8 cellular contexts compared by ENCODE assay signal in the genomic region with DNA sequence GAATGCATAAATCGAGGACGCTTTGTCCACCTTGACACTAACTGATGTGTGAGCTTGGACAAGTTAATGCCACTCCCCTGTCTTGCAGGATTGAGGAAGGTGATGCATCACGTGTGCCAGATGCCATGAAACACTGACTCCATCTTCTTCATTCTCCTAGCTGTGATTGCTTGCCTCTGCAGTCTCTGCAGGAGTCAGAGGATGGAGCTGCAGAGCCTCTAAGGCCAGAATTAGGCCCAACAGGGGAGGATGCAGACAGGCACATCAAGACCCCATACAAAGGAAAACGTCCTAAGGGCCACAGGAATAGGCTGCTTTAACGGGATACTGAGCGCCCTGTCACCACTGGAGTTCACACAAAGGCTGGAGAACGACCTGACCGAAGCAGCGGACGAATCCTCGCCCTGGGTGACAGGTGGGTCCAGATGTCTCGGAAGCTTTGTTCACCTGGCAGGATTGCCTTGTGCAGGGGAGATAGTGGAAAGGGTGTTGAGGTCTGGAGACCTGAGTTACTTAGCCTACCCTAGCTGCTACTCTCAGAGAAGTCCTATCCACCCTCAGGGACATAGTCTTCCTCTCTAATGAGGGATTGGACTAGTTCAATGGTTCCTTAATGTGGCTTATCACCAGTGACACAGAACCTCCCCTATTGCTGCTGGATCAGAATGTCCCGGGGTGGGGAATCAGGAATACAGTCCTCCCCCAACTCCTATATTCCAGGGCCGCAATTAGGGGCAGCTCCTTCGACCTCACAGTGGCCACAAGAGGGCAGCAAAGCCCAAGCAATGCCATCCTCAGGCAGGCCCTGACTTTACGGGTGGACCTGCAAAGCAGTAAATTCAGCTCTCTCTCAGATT. TPM values are rescaled to one million over a fixed set of nuclear protein-coding genes. Genes with fewer than 3 reads are reported as not detected.
A peak's percentile ranks its signal among the peaks of the same experiment; 100 is the strongest.
DNase-seq lines count a peak whose midpoint lies in the region; ATAC-seq and TF ChIP-seq lines count a peak whose summit lies in the region.

No MANE protein-coding gene starts in this region.

- in situ Hi-C loops in transverse colon (cut with MboI; ENCODE audit: low pct_ligation_motif_present in 1 of 4, low pct_unique_long_range_greater_than_20kb in 1 of 4, low sequenced_read_pairs in 3 of 4), result loop anchor here (5.0 to 25.0 kb wide), 6 partner anchors 163 to 484 kb away; no protein-coding TSS in a partner anchor

- ATAC-seq in GM21360 (IDR thresholded peaks at IDR 0.05; ENCODE audit: unreplicated experiment) (peak; percentile 70), RWPE2 (ENCODE audit: low read depth) (peak; percentile 77)
- peak; percentile 79 for ATAC-seq in activated T-helper 17 cell treated with anti-CD3 and anti-CD28 coated beads, Interleukin-2, amount 50 U/mL, for 72 hours (replicated peaks)

- no peak overlapping the region for H3K9ac ChIP-seq in Karpas-422 (ENCODE audit: low read length)

- H3K79me2 ChIP-seq in Karpas-422 (ENCODE audit: low read length), result no peaks in the 10 kb centered on the region

- TF ChIP-seq POLR2A in ovary (IDR thresholded peaks at IDR 0.05) (no peak), transverse colon (IDR thresholded peaks at IDR 0.05) (no peak)

- no peaks in the 10 kb centered on the region for H3K9me3 Mint-ChIP-seq in CD4-positive, alpha-beta memory T cell
- H3K9me3 Mint-ChIP-seq in activated T-helper 17 cell treated with anti-CD3 and anti-CD28 coated beads, Interleukin-2, amount 50 U/mL, for 72 hours, result no peaks in the 10 kb centered on the region

- POLR2A ChIA-PET in CD4-positive, alpha-beta memory T cell (lab: Charles Lee; ENCODE audit: partially characterized antibody), result interaction anchor here (1.0 kb wide), 2 partner anchors 226 to 227 kb away, joined by 4 to 5 read pairs; no protein-coding TSS in a partner anchor

- CTCF ChIA-PET in CD4-positive, alpha-beta memory T cell (lab: Charles Lee; ENCODE audit: partially characterized antibody), result interaction anchor here (0.7 to 6.4 kb wide), 33 partner anchors 11 to 544 kb away, joined by 3 to 135 read pairs (median 6); no protein-coding TSS in a partner anchor

- no peak overlapping the region for H2AFZ ChIP-seq in Karpas-422 (ENCODE audit: low read length)

- DNase-seq in CD4-positive, alpha-beta memory T cell, result peak; percentile 62 to 69 (median 65)
- DNase-seq in Karpas-422 (peak; percentile 88), RWPE2 (ENCODE audit: low spot score) (no peak), foreskin fibroblast (peak; percentile 41 to 87), ovary (peak; percentile 68 to 84 (median 81)), transverse colon (peak; percentile 85)

- H3K27ac ChIP-seq in CD4-positive, alpha-beta memory T cell (ENCODE audit: low read depth, low read length), result no peak overlapping the region
- no peak overlapping the region for H3K27ac ChIP-seq in Karpas-422 (ENCODE audit: low read length)
- H3K27ac ChIP-seq in RWPE2 (ENCODE audit: poor library complexity, severe bottlenecking), result no peak overlapping the region
- no peak overlapping the region for H3K27ac ChIP-seq in ovary
- H3K27ac ChIP-seq in transverse colon, result no peak overlapping the region

- H3K9me3 ChIP-seq in CD4-positive, alpha-beta memory T cell (ENCODE audit: control insufficient read depth in 1 of 2, low read length in 2 of 2), result no peaks in the 10 kb centered on the region
- H3K9me3 ChIP-seq in Karpas-422 (ENCODE audit: low read length) (no peaks in the 10 kb centered on the region), RWPE2 (ENCODE audit: severe bottlenecking) (no peaks in the 10 kb centered on the region), ovary (no peaks in the 10 kb centered on the region), transverse colon (no peaks in the 10 kb centered on the region)

- intact Hi-C loops in CD4-positive, alpha-beta memory T cell (cut with micrococcal nuclease), result loop anchor here (1.0 to 5.0 kb wide), 5 partner anchors 209 to 545 kb away; no protein-coding TSS in a partner anchor
- intact Hi-C loops in ovary (cut with DNase I), result loop anchor here in 2 of 4 donors (2.0 to 5.0 kb wide), 3 partner anchors 176 to 221 kb away; no protein-coding TSS in a partner anchor
- intact Hi-C loops in transverse colon (cut with DNase I; ENCODE audit: low total_unique reads), result no loop called here

- H3K36me3 ChIP-seq in CD4-positive, alpha-beta memory T cell (ENCODE audit: insufficient read depth, low read length), result no peaks in the 10 kb centered on the region
- H3K36me3 ChIP-seq in Karpas-422 (ENCODE audit: insufficient read depth, low read length), result no peaks in the 10 kb centered on the region
- H3K36me3 ChIP-seq in RWPE2 (ENCODE audit: low read depth), result no peaks in the 10 kb centered on the region
- no peaks in the 10 kb centered on the region for H3K36me3 ChIP-seq in ovary
- no peaks in the 10 kb centered on the region for H3K36me3 ChIP-seq in transverse colon

- H3K4me1 Mint-ChIP-seq in CD4-positive, alpha-beta memory T cell, result peaks cover 6 to 14% (median 8%) of the 10 kb centered on the region in 4 donors
- peaks cover 5% of the 10 kb centered on the region for H3K4me1 Mint-ChIP-seq in activated T-helper 17 cell treated with anti-CD3 and anti-CD28 coated beads, Interleukin-2, amount 50 U/mL, for 72 hours

- TF ChIP-seq EP300 in ovary (IDR thresholded peaks at IDR 0.05) (no peak), transverse colon (IDR thresholded peaks at IDR 0.05; ENCODE audit: low read depth) (no peak)

- H3K4me2 ChIP-seq in Karpas-422 (ENCODE audit: low read depth, low read length, poor library complexity, severe bottlenecking), result no peak overlapping the region

- no peak overlapping the region for H3K4me3 ChIP-seq in CD4-positive, alpha-beta memory T cell (ENCODE audit: low read length in 2 of 2)
- H3K4me3 ChIP-seq in Karpas-422 (ENCODE audit: low read length) (no peak overlapping the region), RWPE2 (ENCODE audit: severe bottlenecking) (no peak overlapping the region), foreskin fibroblast (ENCODE audit: low read depth in 1 of 2, low read length in 2 of 2) (no peak overlapping the region), ovary (no peak overlapping the region), transverse colon (no peak overlapping the region)

- no peaks in the 10 kb centered on the region for H3K9me2 ChIP-seq in Karpas-422 (replicated peaks; ENCODE audit: insufficient read depth, low read length)

- TF ChIP-seq CTCF in RWPE2 (IDR thresholded peaks at IDR 0.05; ENCODE audit: poor library complexity, severe bottlenecking), result peak; percentile 89
- TF ChIP-seq CTCF in foreskin fibroblast (IDR thresholded peaks at IDR 0.05; ENCODE audit: low read depth, low read length), result peak; percentile 79
- TF ChIP-seq CTCF in ovary (IDR thresholded peaks at IDR 0.05), result peak; percentile 51 to 68 (median 55)
- TF ChIP-seq CTCF in transverse colon (IDR thresholded peaks at IDR 0.05), result peak; percentile 79 to 88 (median 84)

- H3K4me3 Mint-ChIP-seq in CD4-positive, alpha-beta memory T cell, result no peak overlapping the region
- H3K4me3 Mint-ChIP-seq in activated T-helper 17 cell treated with anti-CD3 and anti-CD28 coated beads, Interleukin-2, amount 50 U/mL, for 72 hours, result no peak overlapping the region

- H3K27me3 ChIP-seq in CD4-positive, alpha-beta memory T cell (ENCODE audit: insufficient read depth, low read length), result no peaks in the 10 kb centered on the region
- H3K27me3 ChIP-seq in Karpas-422 (ENCODE audit: low read length), result no peaks in the 10 kb centered on the region
- H3K27me3 ChIP-seq in RWPE2 (ENCODE audit: insufficient read depth, poor library complexity, severe bottlenecking), result no peaks in the 10 kb centered on the region
- no peaks in the 10 kb centered on the region for H3K27me3 ChIP-seq in ovary
- H3K27me3 ChIP-seq in transverse colon, result peaks cover 4% of the 10 kb centered on the region

- H3K4me1 ChIP-seq in CD4-positive, alpha-beta memory T cell (ENCODE audit: insufficient read depth, low read length), result peaks cover 13% of the 10 kb centered on the region
- H3K4me1 ChIP-seq in Karpas-422 (ENCODE audit: low read length), result no peaks in the 10 kb centered on the region
- H3K4me1 ChIP-seq in RWPE2 (ENCODE audit: insufficient read depth, poor library complexity, severe bottlenecking), result no peaks in the 10 kb centered on the region
- H3K4me1 ChIP-seq in ovary (ENCODE audit: insufficient read depth), result peaks cover 3% of the 10 kb centered on the region
- peaks cover 0 to 23% (median 3%) of the 10 kb centered on the region in 4 donors for H3K4me1 ChIP-seq in transverse colon

- H3K27ac Mint-ChIP-seq in CD4-positive, alpha-beta memory T cell, result peak overlapping the region in 1 of 7 donors; percentile 29
- H3K27ac Mint-ChIP-seq in activated T-helper 17 cell treated with anti-CD3 and anti-CD28 coated beads, Interleukin-2, amount 50 U/mL, for 72 hours, result no peak overlapping the region

- no peaks in the 10 kb centered on the region for H4K20me1 ChIP-seq in Karpas-422 (ENCODE audit: insufficient read depth, low read depth, low read length)

- WGBS in ovary, 3 donors, result 60 to 63% (median 60%) methylated on average over 16 of the region's 16 CpGs
- 30 to 59% methylated on average over 2 to 16 of the region's 16 CpGs for WGBS in transverse colon (ENCODE audit: low coverage in 1 of 2), 2 donors

- peaks cover 2 to 5% of the 10 kb centered on the region in 2 donors for H3K27me3 Mint-ChIP-seq in CD4-positive, alpha-beta memory T cell
- peaks cover 11% of the 10 kb centered on the region for H3K27me3 Mint-ChIP-seq in activated T-helper 17 cell treated with anti-CD3 and anti-CD28 coated beads, Interleukin-2, amount 50 U/mL, for 72 hours

- no peaks in the 10 kb centered on the region for H3K36me3 Mint-ChIP-seq in CD4-positive, alpha-beta memory T cell
- H3K36me3 Mint-ChIP-seq in activated T-helper 17 cell treated with anti-CD3 and anti-CD28 coated beads, Interleukin-2, amount 50 U/mL, for 72 hours (ENCODE audit: low read depth), result no peaks in the 10 kb centered on the region

RNA-seq across cellular contexts. Expression of gene DBX1, which starts 32.4 kb away (rescaled TPM):
- not detected for total RNA-seq in CD4-positive, alpha-beta memory T cell
- polyA plus RNA-seq in CD4-positive, alpha-beta memory T cell, result not detected
- total RNA-seq in Karpas-422 (2014; rRNA removed; shearing (Covaris generic); ENCODE audit: low replicate concordance), result not detected in 2 replicates
- not detected for total RNA-seq in activated T-helper 17 cell treated with anti-CD3 and anti-CD28 coated beads, Interleukin-2, amount 50 U/mL, for 72 hours
- total RNA-seq in ovary, result not detected
- not detected for polyA plus RNA-seq in ovary
- not detected for total RNA-seq in transverse colon
